ENCODE assay signal across 13 cellular contexts in the genomic region with DNA sequence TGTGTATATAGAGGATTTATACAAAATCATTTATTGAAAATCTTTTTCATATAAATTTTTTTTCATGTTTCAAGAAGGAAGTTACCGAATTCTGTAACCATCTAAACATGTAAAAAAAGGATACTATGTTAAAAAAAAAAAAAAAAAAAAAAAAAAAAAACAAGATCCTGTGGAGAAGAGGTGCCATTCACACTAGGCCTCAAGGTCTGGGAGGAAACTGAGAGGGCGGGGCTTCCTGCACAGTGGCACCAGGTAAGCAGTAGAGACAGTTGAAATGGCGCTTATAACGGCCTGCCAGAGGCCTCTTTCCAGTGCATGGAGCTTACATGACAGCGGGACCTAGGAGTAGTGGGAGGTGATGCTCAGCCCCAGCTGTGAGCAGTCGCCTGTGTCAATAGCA. TPM values are rescaled to one million over a fixed set of nuclear protein-coding genes. Genes with fewer than 3 reads are reported as not detected.
A peak's percentile ranks its signal among the peaks of the same experiment; 100 is the strongest.
DNase-seq lines count a peak whose midpoint lies in the region; ATAC-seq and TF ChIP-seq lines count a peak whose summit lies in the region.
"Had no signal": no experiment of that assay in that cellular context is flagged by ENCODE, and none has a peak within 500 bp of the region (broad histone marks: within the 10 kb centered on the region; RNA-seq: fewer than 3 reads in every experiment).

No MANE protein-coding gene starts in this region.

- H3K79me2 ChIP-seq in ACC112 (ENCODE audit: control insufficient read depth, insufficient read depth, low read length, unreplicated experiment): peaks cover 22% of the 10 kb centered on the region

- no peaks in the 10 kb centered on the region for H3K27me3 Mint-ChIP-seq in activated CD4-positive, alpha-beta T cell treated with anti-CD3 and anti-CD28 coated beads, Interleukin-2, amount 10 ng/mL, durations not matched to agents 7 days and 5 days
- H3K27me3 Mint-ChIP-seq in immature natural killer cell (ENCODE audit: low read depth in 3 of 3): peaks cover 3 to 10% (median 10%) of the 10 kb centered on the region in 3 donors

- peak overlapping the region; percentile 71 for H3K27ac Mint-ChIP-seq in activated CD4-positive, alpha-beta T cell treated with anti-CD3 and anti-CD28 coated beads, Interleukin-2, amount 10 ng/mL, durations not matched to agents 7 days and 5 days
- peak overlapping the region; percentile 92 to 98 (median 96) for H3K27ac Mint-ChIP-seq in immature natural killer cell

- H3K4me1 ChIP-seq in ACC112 (ENCODE audit: control insufficient read depth, insufficient read depth, low read length, unreplicated experiment): peaks cover 28% of the 10 kb centered on the region

- peak overlapping the region; percentile 99; the same call in 1 of the 2 replicates for H3K27ac ChIP-seq in ACC112 (ENCODE audit: low read depth, low read length)
- H3K27ac ChIP-seq: 22Rv1, epithelial cell of prostate had no signal

- CTCF ChIA-PET in activated CD4-positive, alpha-beta T cell treated with anti-CD3 and anti-CD28 coated beads, Interleukin-2, amount 10 ng/mL, durations not matched to agents 7 days and 5 days (lab: Charles Lee): no interaction called here
- CTCF ChIA-PET in HEK293T (lab: Yijun Ruan, JAX): no interaction called here

- no peaks in the 10 kb centered on the region for H3K9me3 Mint-ChIP-seq in activated CD4-positive, alpha-beta T cell treated with anti-CD3 and anti-CD28 coated beads, Interleukin-2, amount 10 ng/mL, durations not matched to agents 7 days and 5 days
- H3K9me3 Mint-ChIP-seq in immature natural killer cell: no peaks in the 10 kb centered on the region

- no peak overlapping the region for H3K4me3 ChIP-seq in ACC112 (ENCODE audit: low read depth, low read length)
- H3K4me3 ChIP-seq: heart left ventricle had no signal

- peaks cover 40% of the 10 kb centered on the region for H3K36me3 Mint-ChIP-seq in activated CD4-positive, alpha-beta T cell treated with anti-CD3 and anti-CD28 coated beads, Interleukin-2, amount 10 ng/mL, durations not matched to agents 7 days and 5 days (ENCODE audit: low read depth)
- H3K36me3 Mint-ChIP-seq in immature natural killer cell: peaks cover 4 to 34% (median 24%) of the 10 kb centered on the region in 3 donors

- DNase-seq in DMS53 (lab: John Stamatoyannopoulos, UW) (peak; percentile 12), DMS53 treated with DMSO at 0.1 percent for 48 hours (lab: John Stamatoyannopoulos, UW; ENCODE audit: unreplicated experiment) (no peak), immature natural killer cell (peak; percentile 68 to 76 (median 75)), islet precursor cell (no peak), HEK293T (ENCODE audit: extremely low spot score) (no peak), Right ventricle myocardium superior (no peak)
- DNase-seq in activated CD4-positive, alpha-beta T cell treated with anti-CD3 and anti-CD28 coated beads, Interleukin-2, amount 10 ng/mL, durations not matched to agents 7 days and 5 days: peak; percentile 46
- DNase-seq: heart left ventricle, KG1, NCI-H82 had no signal

- peaks cover 34% of the 10 kb centered on the region for H3K4me1 Mint-ChIP-seq in activated CD4-positive, alpha-beta T cell treated with anti-CD3 and anti-CD28 coated beads, Interleukin-2, amount 10 ng/mL, durations not matched to agents 7 days and 5 days
- peaks cover 76 to 81% of the 10 kb centered on the region in 2 donors for H3K4me1 Mint-ChIP-seq in immature natural killer cell

- no peak overlapping the region for H2AFZ ChIP-seq in ACC112 (ENCODE audit: low read length, unreplicated experiment)

- intact Hi-C loops in Right ventricle myocardium superior (cut with DNase I): no loop called here

- no peak for ATAC-seq in Right ventricle myocardium superior (ENCODE audit: poor library complexity)

- no peak overlapping the region for H3K4me3 Mint-ChIP-seq in activated CD4-positive, alpha-beta T cell treated with anti-CD3 and anti-CD28 coated beads, Interleukin-2, amount 10 ng/mL, durations not matched to agents 7 days and 5 days
- H3K4me3 Mint-ChIP-seq in immature natural killer cell: peak overlapping the region; percentile 63 to 86 (median 80)

- no peaks in the 10 kb centered on the region for H3K27me3 ChIP-seq in ACC112 (ENCODE audit: insufficient read depth, low read length)
- H3K27me3 ChIP-seq: heart left ventricle had no signal

- peaks cover 29% of the 10 kb centered on the region for H3K36me3 ChIP-seq in ACC112 (ENCODE audit: insufficient read depth, low read length)

- POLR2A ChIA-PET in activated CD4-positive, alpha-beta T cell treated with anti-CD3 and anti-CD28 coated beads, Interleukin-2, amount 10 ng/mL, durations not matched to agents 7 days and 5 days (lab: Charles Lee): no interaction called here
- POLR2A ChIA-PET in HEK293T (lab: Yijun Ruan, JAX): no interaction called here

TF ChIP-seq in HEK293T, 16 proteins besides CTCF, POLR2A, EP300 and RAD21:
- TF ChIP-seq L3MBTL2 (conservative IDR thresholded peaks at IDR 0.05) (no peak), ZNF384 (IDR thresholded peaks at IDR 0.05) (no peak), FOXK2 (IDR thresholded peaks at IDR 0.05) (no peak), NFRKB (IDR thresholded peaks at IDR 0.05) (no peak), TARDBP (IDR thresholded peaks at IDR 0.05) (no peak)

RNA-seq across cellular contexts. Expression of gene TRAPPC2, which starts 17.5 kb away (rescaled TPM):
- total RNA-seq in activated CD4-positive, alpha-beta T cell treated with anti-CD3 and anti-CD28 coated beads, Interleukin-2, amount 10 ng/mL, durations not matched to agents 7 days and 5 days: 10 to 100 TPM; 20.2 to 22.2 TPM
- polyA plus RNA-seq in immature natural killer cell: 10 to 100 TPM; 48.8 to 60.1 (median 55.4) TPM
- total RNA-seq in Right ventricle myocardium superior: 6.8 TPM

RNA-seq across cellular contexts. Expression of gene OFD1, which starts 17.6 kb away (rescaled TPM):
- total RNA-seq in activated CD4-positive, alpha-beta T cell treated with anti-CD3 and anti-CD28 coated beads, Interleukin-2, amount 10 ng/mL, durations not matched to agents 7 days and 5 days: 10 to 100 TPM; 32.5 to 35.0 TPM
- polyA plus RNA-seq in immature natural killer cell: 10 to 100 TPM in 2 of 3 donors, 1 to 10 TPM in 1; 7.5 to 42.1 (median 22.6) TPM
- total RNA-seq in Right ventricle myocardium superior: 7.0 TPM

RNA-seq across cellular contexts. Expression of gene RAB9A, which starts 28.0 kb away (rescaled TPM):
- total RNA-seq in activated CD4-positive, alpha-beta T cell treated with anti-CD3 and anti-CD28 coated beads, Interleukin-2, amount 10 ng/mL, durations not matched to agents 7 days and 5 days: 10 to 100 TPM in 1 of 2 experiments, 1 to 10 TPM in 1; 9.1 to 10.9 TPM
- polyA plus RNA-seq in immature natural killer cell: 10 to 100 TPM; 45.8 to 70.2 (median 48.0) TPM
- total RNA-seq in Right ventricle myocardium superior: 22.6 TPM

Comparison
In these comparisons a context has a peak if more than half of its experiments do, and no peak if none do; other contexts are left out.
1. DNase-seq: peak in DMS53 (single experiment), activated CD4-positive, alpha-beta T cell treated with anti-CD3 and anti-CD28 coated beads, Interleukin-2, amount 10 ng/mL, durations not matched to agents 7 days and 5 days (single experiment) and immature natural killer cell (3 of 3); none in DMS53 treated with DMSO at 0.1 percent for 48 hours (single experiment), islet precursor cell (single experiment), HEK293T (single experiment) and Right ventricle myocardium superior (single experiment).